In genomic region chr3:41695806-41696205, GRCh38 we compare ENCODE assay signal across 7 cellular contexts.
DNase-seq lines count a peak whose midpoint lies in the region; ATAC-seq and TF ChIP-seq lines count a peak whose summit lies in the region.
"Not testable (repeated sequence)": the region's sequence is repeated elsewhere in the genome, so short reads cannot be mapped to it uniquely, and the experiment has no call there.

No MANE protein-coding gene starts in this region.

- not testable (repeated sequence) for H4K20me1 ChIP-seq in Karpas-422 (ENCODE audit: insufficient read depth, low read depth, low read length)

- 68% methylated on average over 12 of the region's 12 CpGs for WGBS in heart right ventricle, 2 donors

- not testable (repeated sequence) for H3K27ac Mint-ChIP-seq in activated naive CD4-positive, alpha-beta T cell treated with anti-CD3 and anti-CD28 coated beads for 36 hours; endothelial cell (ENCODE audit: unreplicated experiment); progenitor cell of endocrine pancreas

- not testable (repeated sequence) for H3K27me3 ChIP-seq in Karpas-422 (ENCODE audit: low read length); heart right ventricle

- TF ChIP-seq CTCF in endothelial cell (IDR thresholded peaks at IDR 0.05; ENCODE audit: unreplicated experiment) (peak; percentile 46), heart right ventricle (IDR thresholded peaks at IDR 0.05) (peak in 7 of 9 donors; percentile 16 to 43 (median 27)), progenitor cell of endocrine pancreas (IDR thresholded peaks at IDR 0.05; ENCODE audit: unreplicated experiment) (peak; percentile 23)

- H3K79me2 ChIP-seq in Karpas-422 (ENCODE audit: low read length) = not testable (repeated sequence)

- not testable (repeated sequence) for H3K9ac ChIP-seq in Karpas-422 (ENCODE audit: low read length)

- not testable (repeated sequence) for H3K9me2 ChIP-seq in Karpas-422 (replicated peaks; ENCODE audit: insufficient read depth, low read length)

- not testable (repeated sequence) for H3K4me3 ChIP-seq in Karpas-422 (ENCODE audit: low read length); heart right ventricle

- not testable (repeated sequence) for H3K27ac ChIP-seq in Karpas-422 (ENCODE audit: low read length); heart right ventricle

- CTCF ChIA-PET in activated naive CD4-positive, alpha-beta T cell treated with anti-CD3 and anti-CD28 coated beads for 36 hours (lab: Charles Lee) = interaction anchor here (0.6 to 1.3 kb wide), 2 partner anchors 186 to 354 kb away, joined by 3 to 4 read pairs; no protein-coding TSS in a partner anchor

- H3K36me3 Mint-ChIP-seq in activated naive CD4-positive, alpha-beta T cell treated with anti-CD3 and anti-CD28 coated beads for 36 hours (ENCODE audit: low read depth); endothelial cell (ENCODE audit: low read depth, unreplicated experiment); progenitor cell of endocrine pancreas (ENCODE audit: insufficient read depth): not testable (repeated sequence)

- not testable (repeated sequence) for H2AFZ ChIP-seq in Karpas-422 (ENCODE audit: low read length)

- H3K27me3 Mint-ChIP-seq in activated naive CD4-positive, alpha-beta T cell treated with anti-CD3 and anti-CD28 coated beads for 36 hours (ENCODE audit: low read depth); endothelial cell (ENCODE audit: unreplicated experiment); progenitor cell of endocrine pancreas: not testable (repeated sequence)

- not testable (repeated sequence) for ATAC-seq in heart right ventricle

- H3K36me3 ChIP-seq in Karpas-422 (ENCODE audit: insufficient read depth, low read length); heart right ventricle: not testable (repeated sequence)

- H3K4me2 ChIP-seq in Karpas-422 (ENCODE audit: low read depth, low read length, poor library complexity, severe bottlenecking) = not testable (repeated sequence)

- H3K4me1 Mint-ChIP-seq in activated naive CD4-positive, alpha-beta T cell treated with anti-CD3 and anti-CD28 coated beads for 36 hours (ENCODE audit: low read depth); endothelial cell (ENCODE audit: unreplicated experiment); progenitor cell of endocrine pancreas (ENCODE audit: low read depth): not testable (repeated sequence)

- H3K9me3 Mint-ChIP-seq in activated naive CD4-positive, alpha-beta T cell treated with anti-CD3 and anti-CD28 coated beads for 36 hours; endothelial cell (ENCODE audit: unreplicated experiment); progenitor cell of endocrine pancreas (ENCODE audit: low read depth): not testable (repeated sequence)

- H3K4me3 Mint-ChIP-seq in activated naive CD4-positive, alpha-beta T cell treated with anti-CD3 and anti-CD28 coated beads for 36 hours; endothelial cell (ENCODE audit: unreplicated experiment); progenitor cell of endocrine pancreas (ENCODE audit: low read depth): not testable (repeated sequence)

- H3K9me3 ChIP-seq in Karpas-422 (ENCODE audit: low read length); heart right ventricle: not testable (repeated sequence)

- DNase-seq in ELF-1 (ENCODE audit: low read depth, low spot score) (peak; percentile 49), Karpas-422 (peak; percentile 74), RKO (ENCODE audit: low spot score) (peak; percentile 20), endothelial cell (ENCODE audit: low spot score) (peak; percentile 21), heart right ventricle (peak in 1 of 2 donors; percentile 20)
- peak; percentile 7 for DNase-seq in activated naive CD4-positive, alpha-beta T cell treated with anti-CD3 and anti-CD28 coated beads for 36 hours
- DNase-seq in progenitor cell of endocrine pancreas (ENCODE audit: low spot score, unreplicated experiment) = not testable (repeated sequence)

- not testable (repeated sequence) for H3K4me1 ChIP-seq in Karpas-422 (ENCODE audit: low read length); heart right ventricle

- intact Hi-C loops in activated naive CD4-positive, alpha-beta T cell treated with anti-CD3 and anti-CD28 coated beads for 36 hours (cut with micrococcal nuclease); heart right ventricle (cut with DNase I): not testable (repeated sequence)
